32 cellular contexts compared by ENCODE assay signal in the genomic region with DNA sequence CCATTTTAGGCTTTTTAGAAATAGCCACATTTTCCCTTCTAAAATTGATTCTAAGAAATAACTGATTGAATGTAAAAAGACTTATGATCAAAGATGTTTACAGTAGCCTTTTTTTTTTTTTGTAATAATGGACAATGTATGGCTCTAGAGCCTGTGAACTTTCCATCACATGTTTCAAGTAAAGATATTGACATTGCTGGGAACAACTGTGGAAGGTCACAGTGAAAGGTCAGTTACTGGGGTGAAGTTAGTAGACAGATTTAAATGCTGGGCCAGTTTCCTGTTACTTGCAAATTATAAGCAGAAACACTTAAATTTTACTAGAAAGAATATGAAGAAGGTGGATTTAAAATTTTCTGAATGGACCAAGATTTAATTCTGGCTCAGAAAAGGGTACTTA. TPM values are rescaled to one million over a fixed set of nuclear protein-coding genes. Genes with fewer than 3 reads are reported as not detected.
"Had no signal": no experiment of that assay in that cellular context is flagged by ENCODE, and none has a peak within 500 bp of the region (broad histone marks: within the 10 kb centered on the region; RNA-seq: fewer than 3 reads in every experiment).

No MANE protein-coding gene starts in this region.

- H3K4me1 Mint-ChIP-seq: stimulated activated effector memory CD8-positive, alpha-beta T cell treated with anti-CD3 and anti-CD28 coated beads, Interleukin-12 subunit alpha, Interleukin-12 subunit beta, amount 100 ng/mL, for 72 hours; stimulated activated memory B cell treated with anti-CD40 and anti-IgM and Interleukin-4, amounts not matched to agents 10 μg/mL and 1 μg/mL and 100 μg/mL, for 72 hours; stimulated activated naive B cell treated with anti-CD40 and anti-IgM and Interleukin-4, amounts not matched to agents 10 μg/mL and 1 μg/mL and 100 μg/mL, for 72 hours; stimulated activated naive CD8-positive, alpha-beta T cell treated with anti-CD3 and anti-CD28 coated beads, Interleukin-15, amount 100 ng/mL, for 72 hours had no signal

- H3K36me3 Mint-ChIP-seq: stimulated activated effector memory CD8-positive, alpha-beta T cell treated with anti-CD3 and anti-CD28 coated beads, Interleukin-12 subunit alpha, Interleukin-12 subunit beta, amount 100 ng/mL, for 72 hours; stimulated activated memory B cell treated with anti-CD40 and anti-IgM and Interleukin-4, amounts not matched to agents 10 μg/mL and 1 μg/mL and 100 μg/mL, for 72 hours; stimulated activated naive B cell treated with anti-CD40 and anti-IgM and Interleukin-4, amounts not matched to agents 10 μg/mL and 1 μg/mL and 100 μg/mL, for 72 hours; type B pancreatic cell had no signal

- H3K27ac ChIP-seq: stomach, suprapubic skin, testis, thoracic aorta, thyroid gland, tibial artery, tibial nerve, transverse colon, upper lobe of left lung, upper lobe of right lung, uterus, vagina had no signal

- H3K36me3 ChIP-seq: stomach, suprapubic skin, thoracic aorta, thyroid gland, tibial artery, tibial nerve, transverse colon, upper lobe of left lung, upper lobe of right lung, uterus, vagina had no signal

- H3K27ac Mint-ChIP-seq: stimulated activated effector memory CD8-positive, alpha-beta T cell treated with anti-CD3 and anti-CD28 coated beads, Interleukin-12 subunit alpha, Interleukin-12 subunit beta, amount 100 ng/mL, for 72 hours; stimulated activated memory B cell treated with anti-CD40 and anti-IgM and Interleukin-4, amounts not matched to agents 10 μg/mL and 1 μg/mL and 100 μg/mL, for 72 hours; stimulated activated naive B cell treated with anti-CD40 and anti-IgM and Interleukin-4, amounts not matched to agents 10 μg/mL and 1 μg/mL and 100 μg/mL, for 72 hours; stimulated activated naive CD8-positive, alpha-beta T cell treated with anti-CD3 and anti-CD28 coated beads, Interleukin-15, Interleukin-2, amounts not matched to agents 100 ng/mL and 50 ng/mL, for 24 hours; type B pancreatic cell had no signal

- ATAC-seq: stimulated activated effector memory CD8-positive, alpha-beta T cell treated with anti-CD3 and anti-CD28 coated beads, Interleukin-12 subunit alpha, Interleukin-12 subunit beta, amount 100 ng/mL, for 72 hours; stimulated activated memory B cell treated with anti-CD40 and anti-IgM and Interleukin-4, amounts not matched to agents 10 μg/mL and 1 μg/mL and 100 μg/mL, for 72 hours; stimulated activated naive B cell treated with anti-CD40 and anti-IgM and Interleukin-4, amounts not matched to agents 10 μg/mL and 1 μg/mL and 100 μg/mL, for 72 hours; stimulated activated naive CD8-positive, alpha-beta T cell treated with anti-CD3 and anti-CD28 coated beads, Interleukin-15, amount 100 ng/mL, for 72 hours; stimulated activated naive CD8-positive, alpha-beta T cell treated with anti-CD3 and anti-CD28 coated beads, Interleukin-15, Interleukin-2, amounts not matched to agents 100 U/mL and 50 U/mL, for 24 hours; upper lobe of right lung had no signal

- H3K4me3 ChIP-seq: stomach, suprapubic skin, testis, thoracic aorta, thyroid gland, tibial artery, tibial nerve, transverse colon, upper lobe of left lung, upper lobe of right lung, uterus, vagina had no signal

- H3K4me1 ChIP-seq: stomach, testis, thyroid gland, tibial artery, tibial nerve, transverse colon, upper lobe of left lung, upper lobe of right lung, uterus, vagina had no signal

- H3K9me3 ChIP-seq: stomach, suprapubic skin, testis, thoracic aorta, thyroid gland, tibial artery, tibial nerve, transverse colon, upper lobe of left lung, upper lobe of right lung, uterus, vagina had no signal

- H3K9me3 Mint-ChIP-seq: stimulated activated effector memory CD8-positive, alpha-beta T cell treated with anti-CD3 and anti-CD28 coated beads, Interleukin-12 subunit alpha, Interleukin-12 subunit beta, amount 100 ng/mL, for 72 hours; stimulated activated memory B cell treated with anti-CD40 and anti-IgM and Interleukin-4, amounts not matched to agents 10 μg/mL and 1 μg/mL and 100 μg/mL, for 72 hours; stimulated activated naive B cell treated with anti-CD40 and anti-IgM and Interleukin-4, amounts not matched to agents 10 μg/mL and 1 μg/mL and 100 μg/mL, for 72 hours; stimulated activated naive CD8-positive, alpha-beta T cell treated with anti-CD3 and anti-CD28 coated beads, Interleukin-15, amount 100 ng/mL, for 72 hours; stimulated activated naive CD8-positive, alpha-beta T cell treated with anti-CD3 and anti-CD28 coated beads, Interleukin-15, Interleukin-2, amounts not matched to agents 100 ng/mL and 50 ng/mL, for 24 hours; type B pancreatic cell had no signal

- H3K27me3 Mint-ChIP-seq: stimulated activated memory B cell treated with anti-CD40 and anti-IgM and Interleukin-4, amounts not matched to agents 10 μg/mL and 1 μg/mL and 100 μg/mL, for 72 hours; stimulated activated naive CD8-positive, alpha-beta T cell treated with anti-CD3 and anti-CD28 coated beads, Interleukin-15, amount 100 ng/mL, for 72 hours; stimulated activated naive CD8-positive, alpha-beta T cell treated with anti-CD3 and anti-CD28 coated beads, Interleukin-15, Interleukin-2, amounts not matched to agents 100 ng/mL and 50 ng/mL, for 24 hours; type B pancreatic cell had no signal

- FAIRE-seq: urothelium cell line had no signal

- H3K27me3 ChIP-seq: stomach, suprapubic skin, testis, thyroid gland, tibial artery, tibial nerve, transverse colon, upper lobe of left lung, upper lobe of right lung, uterus, vagina had no signal

- DNase-seq: stimulated activated CD4-positive, alpha-beta T cell treated with anti-CD3 and anti-CD28 coated beads, Interleukin-2, amount 100 ng/mL, for 48 hours; stimulated activated CD4-positive, alpha-beta T cell treated with anti-CD3 and anti-CD28 coated beads, Interleukin-4, amount 100 ng/mL, for 1 hour; stimulated activated CD4-positive, alpha-beta T cell treated with anti-CD3 and anti-CD28 coated beads, Interleukin-4, amount 100 ng/mL, for 24 hours; stimulated activated CD4-positive, alpha-beta T cell treated with anti-CD3 and anti-CD28 coated beads, Interleukin-4, amount 100 ng/mL, for 4 hours; stimulated activated CD8-positive, alpha-beta memory T cell treated with anti-CD3 and anti-CD28 coated beads, Interleukin-4, amount 100 ng/mL, for 48 hours; stimulated activated naive B cell treated with anti-CD40 and anti-IgM and Interleukin-4, amounts not matched to agents 10 μg/mL and 1 μg/mL and 100 μg/mL, for 72 hours; stimulated activated naive CD4-positive, alpha-beta T cell; stimulated activated naive CD4-positive, alpha-beta T cell treated with Interleukin-2 at 50 U/mL for 16 hours; stimulated activated naive CD8-positive, alpha-beta T cell treated with anti-CD3 and anti-CD28 coated beads, Interleukin-15, amount 100 ng/mL, for 72 hours; stimulated activated naive CD8-positive, alpha-beta T cell treated with anti-CD3 and anti-CD28 coated beads, Interleukin-15, Interleukin-2, amounts not matched to agents 100 U/mL and 50 U/mL, for 24 hours; stomach; substantia nigra; testis; thyroid gland; tibial artery; transverse colon; upper lobe of left lung; upper lobe of right lung; uterus had no signal

- H3K4me3 Mint-ChIP-seq: stimulated activated effector memory CD8-positive, alpha-beta T cell treated with anti-CD3 and anti-CD28 coated beads, Interleukin-12 subunit alpha, Interleukin-12 subunit beta, amount 100 ng/mL, for 72 hours; stimulated activated memory B cell treated with anti-CD40 and anti-IgM and Interleukin-4, amounts not matched to agents 10 μg/mL and 1 μg/mL and 100 μg/mL, for 72 hours; stimulated activated naive B cell treated with anti-CD40 and anti-IgM and Interleukin-4, amounts not matched to agents 10 μg/mL and 1 μg/mL and 100 μg/mL, for 72 hours; stimulated activated naive CD8-positive, alpha-beta T cell treated with anti-CD3 and anti-CD28 coated beads, Interleukin-15, amount 100 ng/mL, for 72 hours; stimulated activated naive CD8-positive, alpha-beta T cell treated with anti-CD3 and anti-CD28 coated beads, Interleukin-15, Interleukin-2, amounts not matched to agents 100 ng/mL and 50 ng/mL, for 24 hours; type B pancreatic cell had no signal

RNA-seq across cellular contexts. Expression of a gene that starts 18.4 kb away (rescaled TPM):
- total RNA-seq: stomach, subcutaneous adipose tissue, suprapubic skin, temporal lobe, thoracic aorta, thyroid gland, tibial nerve, transverse colon, upper lobe of left lung, upper lobe of right lung, ureter, urinary bladder, uterus, vagina had no signal
- polyA plus RNA-seq: stomach, urinary bladder had no signal

RNA-seq across cellular contexts. Expression of a gene that starts 32.4 kb away (rescaled TPM):
- total RNA-seq: stomach, subcutaneous adipose tissue, suprapubic skin, temporal lobe, thoracic aorta, thyroid gland, tibial nerve, upper lobe of left lung, upper lobe of right lung, ureter, urinary bladder, uterus, vagina had no signal
- polyA plus RNA-seq: urinary bladder had no signal
